ENCODE assay signal across 1 cellular context in genomic region chr20:32483351-32484220, GRCh38.
TF ChIP-seq lines count a peak whose summit lies in the region.

No MANE protein-coding gene starts in this region.

TF ChIP-seq in GM12878, 131 proteins besides CTCF, POLR2A, EP300 and RAD21 (continued from another document and continues in another):
- TF ChIP-seq NKRF (conservative IDR thresholded peaks at IDR 0.05): 0 out of 2 replicates have a peak, but pooled peaks have one; percentile 44
- TF ChIP-seq HDGF (IDR thresholded peaks at IDR 0.05): no peak
- no peak for TF ChIP-seq SKIL (IDR thresholded peaks at IDR 0.05; ENCODE audit: low read depth, poor library complexity, severe bottlenecking)
- no peak for TF ChIP-seq PRDM15 (CRISPR knock-in tag; IDR thresholded peaks at IDR 0.05)
- no peak for TF ChIP-seq SUZ12 (IDR thresholded peaks at IDR 0.05; ENCODE audit: unreplicated experiment)
- no peak for TF ChIP-seq ZBTB4 (CRISPR knock-in tag; IDR thresholded peaks at IDR 0.05)
- no peak for TF ChIP-seq BMI1 (IDR thresholded peaks at IDR 0.05; ENCODE audit: borderline replicate concordance)
- TF ChIP-seq BACH1 (IDR thresholded peaks at IDR 0.05; ENCODE audit: borderline replicate concordance): 0 out of 2 replicates have a peak, but pooled peaks have one; percentile 26
- TF ChIP-seq ZBTB11 (CRISPR knock-in tag; IDR thresholded peaks at IDR 0.05): no peak
- 0 out of 2 replicates have a peak, but pooled peaks have one; percentile 46 for TF ChIP-seq EED (IDR thresholded peaks at IDR 0.05; ENCODE audit: low read depth)
- TF ChIP-seq CBFB (IDR thresholded peaks at IDR 0.05; ENCODE audit: low read depth): no peak
- TF ChIP-seq WRNIP1 (IDR thresholded peaks at IDR 0.05; ENCODE audit: borderline replicate concordance, low read depth, low read length): no peak
- TF ChIP-seq REST (IDR thresholded peaks at IDR 0.05; ENCODE audit: low read depth, low read length): no peak
- no peak for TF ChIP-seq NFIC (IDR thresholded peaks at IDR 0.05; ENCODE audit: low read depth, low read length)
- no peak for TF ChIP-seq YY1 (IDR thresholded peaks at IDR 0.05; ENCODE audit: low read depth, low read length)
- no peak for TF ChIP-seq TCF12 (IDR thresholded peaks at IDR 0.05; ENCODE audit: low read depth, low read length)
- TF ChIP-seq NBN (IDR thresholded peaks at IDR 0.05): no peak
- 0 out of 2 replicates have a peak, but pooled peaks have one; percentile 16 for TF ChIP-seq GATAD2B (conservative IDR thresholded peaks at IDR 0.05; ENCODE audit: low read depth)
- TF ChIP-seq NR2F1 (conservative IDR thresholded peaks at IDR 0.05): no peak
- TF ChIP-seq NR2C1 (IDR thresholded peaks at IDR 0.05): no peak
- no peak for TF ChIP-seq HDAC2 (IDR thresholded peaks at IDR 0.05)
- TF ChIP-seq SMARCA5 (IDR thresholded peaks at IDR 0.05): no peak
- TF ChIP-seq ZBTB33 (IDR thresholded peaks at IDR 0.05): no peak
- no peak for TF ChIP-seq MYC (IDR thresholded peaks at IDR 0.05; ENCODE audit: insufficient read depth, insufficient read length, insufficient replicate concordance, low read length, severe bottlenecking)
- TF ChIP-seq ETV6 (conservative IDR thresholded peaks at IDR 0.05 in 1 of 2, IDR thresholded peaks at IDR 0.05 in 1 of 2; ENCODE audit: borderline replicate concordance in 1 of 2, low read depth in 1 of 2): no peak
- no peak for TF ChIP-seq CREB1 (IDR thresholded peaks at IDR 0.05; ENCODE audit: low read depth)
- TF ChIP-seq SMAD1 (IDR thresholded peaks at IDR 0.05; ENCODE audit: low read depth, partially characterized antibody): no peak
- TF ChIP-seq MLLT1 (IDR thresholded peaks at IDR 0.05): no peak
- no peak for TF ChIP-seq PBX3 (IDR thresholded peaks at IDR 0.05; ENCODE audit: insufficient replicate concordance, low read depth, low read length)
- TF ChIP-seq EGR1 (IDR thresholded peaks at IDR 0.05; ENCODE audit: borderline replicate concordance in 1 of 2, low read depth in 2 of 2, low read length in 2 of 2): peak in 1 of 2 experiments; percentile 58; a peak in 1 of 3 replicates
